31 cellular contexts compared by ENCODE assay signal in genomic region chr1:109717729-109718128, GRCh38. TPM values are rescaled to one million over a fixed set of nuclear protein-coding genes. Genes with fewer than 3 reads are reported as not detected.
"Had no signal": no experiment of that assay in that cellular context is flagged by ENCODE, and none has a peak within 500 bp of the region (broad histone marks: within the 10 kb centered on the region; RNA-seq: fewer than 3 reads in every experiment).

No MANE protein-coding gene starts in this region.

- H3K9me3 Mint-ChIP-seq: activated CD4-positive, alpha-beta memory T cell treated with anti-CD3 and anti-CD28 coated beads, Interleukin-2, amount 10 ng/mL, durations not matched to agents 7 days and 5 days; activated CD4-positive, alpha-beta T cell treated with anti-CD3 and anti-CD28 coated beads, Interleukin-2, amount 10 ng/mL, durations not matched to agents 7 days and 5 days; activated naive CD4-positive, alpha-beta T cell treated with anti-CD3 and anti-CD28 coated beads, Interleukin-2, amount 10 ng/mL, durations not matched to agents 7 days and 5 days; activated T-cell treated with anti-CD3 and anti-CD28 coated beads, Interleukin-2, amount 50 U/mL, for 24 hours; central memory CD8-positive, alpha-beta T cell; naive thymus-derived CD8-positive, alpha-beta T cell; stimulated activated memory B cell treated with anti-CD40 and anti-IgM and Interleukin-4, amounts not matched to agents 10 μg/mL and 1 μg/mL and 100 μg/mL, for 72 hours had no signal

- H3K4me1 Mint-ChIP-seq: activated naive CD4-positive, alpha-beta T cell treated with anti-CD3 and anti-CD28 coated beads, Interleukin-2, amount 10 ng/mL, durations not matched to agents 7 days and 5 days; central memory CD8-positive, alpha-beta T cell; WTC11 had no signal

- H3K27me3 ChIP-seq: hepatocyte, sigmoid colon, stomach, suprapubic skin, upper lobe of right lung had no signal

- H3K27ac Mint-ChIP-seq: activated CD4-positive, alpha-beta memory T cell treated with anti-CD3 and anti-CD28 coated beads, Interleukin-2, amount 10 ng/mL, durations not matched to agents 7 days and 5 days; activated CD4-positive, alpha-beta T cell treated with anti-CD3 and anti-CD28 coated beads, Interleukin-2, amount 10 ng/mL, durations not matched to agents 7 days and 5 days; activated naive CD4-positive, alpha-beta T cell treated with anti-CD3 and anti-CD28 coated beads, Interleukin-2, amount 10 ng/mL, durations not matched to agents 7 days and 5 days; activated T-cell treated with anti-CD3 and anti-CD28 coated beads, Interleukin-2, amount 50 U/mL, for 24 hours; progenitor cell of endocrine pancreas; stimulated activated memory B cell treated with anti-CD40 and anti-IgM and Interleukin-4, amounts not matched to agents 10 μg/mL and 1 μg/mL and 100 μg/mL, for 72 hours; WTC11 had no signal

- H3K4me3 Mint-ChIP-seq: activated CD4-positive, alpha-beta memory T cell treated with anti-CD3 and anti-CD28 coated beads, Interleukin-2, amount 10 ng/mL, durations not matched to agents 7 days and 5 days; activated CD4-positive, alpha-beta T cell treated with anti-CD3 and anti-CD28 coated beads, Interleukin-2, amount 10 ng/mL, durations not matched to agents 7 days and 5 days; activated naive CD4-positive, alpha-beta T cell treated with anti-CD3 and anti-CD28 coated beads, Interleukin-2, amount 10 ng/mL, durations not matched to agents 7 days and 5 days; activated T-cell treated with anti-CD3 and anti-CD28 coated beads, Interleukin-2, amount 50 U/mL, for 24 hours; central memory CD8-positive, alpha-beta T cell; naive thymus-derived CD8-positive, alpha-beta T cell; stimulated activated memory B cell treated with anti-CD40 and anti-IgM and Interleukin-4, amounts not matched to agents 10 μg/mL and 1 μg/mL and 100 μg/mL, for 72 hours; WTC11 had no signal

- H3K79me2 ChIP-seq: hepatocyte had no signal

- H3K9me3 ChIP-seq: sigmoid colon, stomach, suprapubic skin, tibial artery, upper lobe of right lung had no signal

- H3K4me3 ChIP-seq: hepatocyte, sigmoid colon, stomach, suprapubic skin, tibial artery, upper lobe of right lung had no signal

- H3K27ac ChIP-seq: hepatocyte, sigmoid colon, tibial artery, upper lobe of right lung had no signal

- H3K4me2 ChIP-seq: hepatocyte had no signal

- H3K36me3 Mint-ChIP-seq: activated naive CD4-positive, alpha-beta T cell treated with anti-CD3 and anti-CD28 coated beads, Interleukin-2, amount 10 ng/mL, durations not matched to agents 7 days and 5 days; naive thymus-derived CD8-positive, alpha-beta T cell; stimulated activated memory B cell treated with anti-CD40 and anti-IgM and Interleukin-4, amounts not matched to agents 10 μg/mL and 1 μg/mL and 100 μg/mL, for 72 hours; WTC11 had no signal

- H2AFZ ChIP-seq: hepatocyte had no signal

- DNase-seq: activated CD4-positive, alpha-beta memory T cell treated with anti-CD3 and anti-CD28 coated beads, Interleukin-2, amount 10 ng/mL, durations not matched to agents 7 days and 5 days; activated CD4-positive, alpha-beta T cell treated with anti-CD3 and anti-CD28 coated beads for 1 hour; activated CD4-positive, alpha-beta T cell treated with anti-CD3 and anti-CD28 coated beads, Interleukin-2, amount 10 ng/mL, durations not matched to agents 7 days and 5 days; activated CD8-positive, alpha-beta memory T cell treated with anti-CD3 and anti-CD28 coated beads, Interleukin-2, amount 50 U/mL, for 48 hours; activated gamma-delta T cell; activated naive CD4-positive, alpha-beta T cell treated with anti-CD3 and anti-CD28 coated beads, Interleukin-2, amount 10 ng/mL, durations not matched to agents 7 days and 5 days; activated T-cell treated with anti-CD3 and anti-CD28 coated beads, Interleukin-2, amount 50 U/mL, for 24 hours; amniotic stem cell; effector CD4-positive, alpha-beta T cell; islet precursor cell; left cardiac atrium; left ventricle myocardium superior; naive thymus-derived CD8-positive, alpha-beta T cell; sigmoid colon; stimulated activated CD4-positive, alpha-beta T cell treated with anti-CD3 and anti-CD28 coated beads, Interleukin-4, amount 100 ng/mL, for 24 hours; stimulated activated CD8-positive, alpha-beta memory T cell treated with anti-CD3 and anti-CD28 coated beads, Interleukin-4, amount 100 ng/mL, for 48 hours; stomach; T-helper 2 cell; tibial artery; upper lobe of right lung had no signal

- H3K4me1 ChIP-seq: tibial artery, upper lobe of right lung had no signal

- H3K36me3 ChIP-seq: sigmoid colon, stomach, suprapubic skin, tibial artery, upper lobe of right lung had no signal

- ATAC-seq: naive thymus-derived CD8-positive, alpha-beta T cell; stimulated activated memory B cell treated with anti-CD40 and anti-IgM and Interleukin-4, amounts not matched to agents 10 μg/mL and 1 μg/mL and 100 μg/mL, for 72 hours had no signal

RNA-seq across cellular contexts. Expression of gene GSTM5, which starts 5.7 kb away (rescaled TPM):
- total RNA-seq: activated CD4-positive, alpha-beta memory T cell treated with anti-CD3 and anti-CD28 coated beads, Interleukin-2, amount 10 ng/mL, durations not matched to agents 7 days and 5 days; astrocyte; naive thymus-derived CD8-positive, alpha-beta T cell; osteocyte; renal cortical epithelial cell had no signal

RNA-seq across cellular contexts. Expression of gene GSTM1, which starts 30.1 kb away (rescaled TPM):
- total RNA-seq: activated CD4-positive, alpha-beta memory T cell treated with anti-CD3 and anti-CD28 coated beads, Interleukin-2, amount 10 ng/mL, durations not matched to agents 7 days and 5 days; astrocyte; left cardiac atrium; left ventricle myocardium superior; upper lobe of right lung; WTC11 had no signal

RNA-seq across cellular contexts. Expression of gene EPS8L3, which starts 46.0 kb away (rescaled TPM):
- total RNA-seq: activated CD4-positive, alpha-beta memory T cell treated with anti-CD3 and anti-CD28 coated beads, Interleukin-2, amount 10 ng/mL, durations not matched to agents 7 days and 5 days; activated CD4-positive, alpha-beta T cell treated with anti-CD3 and anti-CD28 coated beads, Interleukin-2, amount 10 ng/mL, durations not matched to agents 7 days and 5 days; astrocyte; dermis blood vessel endothelial cell; frontal cortex; left cardiac atrium; left ventricle myocardium superior; naive thymus-derived CD8-positive, alpha-beta T cell; osteocyte; renal cortical epithelial cell; suprapubic skin; upper lobe of right lung had no signal
- polyA plus RNA-seq: naive thymus-derived CD8-positive, alpha-beta T cell had no signal
